ENCODE assay signal across 10 cellular contexts in the genomic region with DNA sequence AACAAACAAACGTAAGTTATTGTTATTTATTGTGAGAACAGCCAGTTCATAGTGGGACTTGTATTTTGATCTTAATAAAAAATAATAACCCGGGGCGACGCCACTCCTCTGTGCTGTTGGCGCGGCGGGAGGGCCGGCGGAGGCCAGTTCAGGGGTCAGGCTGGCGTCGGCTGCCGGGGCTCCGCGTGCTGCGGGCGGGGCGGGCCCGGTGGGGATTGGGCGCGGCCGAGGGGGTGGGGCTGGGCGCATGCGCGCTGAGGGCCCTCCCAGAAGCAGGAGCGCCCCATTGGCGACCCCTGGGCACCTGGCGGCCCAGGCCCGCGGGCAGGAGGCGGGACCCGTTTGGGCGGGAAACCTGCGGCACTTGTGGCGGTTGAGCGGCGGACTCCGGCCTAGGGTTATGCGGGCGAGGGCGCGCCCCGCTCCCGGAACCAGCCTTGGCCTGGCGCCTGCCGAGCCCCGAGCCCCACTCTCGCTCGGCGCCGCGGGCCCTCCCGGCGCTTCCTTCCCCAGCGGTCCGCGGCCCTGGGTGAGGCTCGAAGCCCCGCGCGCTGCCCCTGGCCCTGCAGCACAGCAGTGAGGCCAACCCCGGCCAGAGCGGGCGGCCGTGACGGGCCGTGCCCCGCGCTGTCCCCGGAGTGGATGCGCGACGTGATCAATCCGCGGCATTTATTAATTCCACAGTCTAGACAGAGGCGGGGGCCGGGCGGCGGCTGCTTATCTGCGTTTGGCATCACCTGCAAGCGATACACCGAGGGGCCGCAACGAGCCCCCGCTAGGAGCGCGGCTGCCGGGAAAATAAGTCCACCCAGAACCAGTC. TPM values are rescaled to one million over a fixed set of nuclear protein-coding genes. Genes with fewer than 3 reads are reported as not detected.
A peak's percentile ranks its signal among the peaks of the same experiment; 100 is the strongest.
DNase-seq lines count a peak whose midpoint lies in the region; ATAC-seq and TF ChIP-seq lines count a peak whose summit lies in the region.
"Had no signal": no experiment of that assay in that cellular context is flagged by ENCODE, and none has a peak within 500 bp of the region (broad histone marks: within the 10 kb centered on the region; RNA-seq: fewer than 3 reads in every experiment).

No MANE protein-coding gene starts in this region.

- H3K36me3 Mint-ChIP-seq in CD8-positive, alpha-beta memory T cell: no peaks in the 10 kb centered on the region
- H3K36me3 Mint-ChIP-seq in effector memory CD8-positive, alpha-beta T cell (ENCODE audit: insufficient read depth): peaks cover 14% of the 10 kb centered on the region

- H3K4me1 ChIP-seq in CD8-positive, alpha-beta memory T cell (ENCODE audit: insufficient read depth, low read length): peaks cover 54% of the 10 kb centered on the region
- peaks cover 79 to 82% of the 10 kb centered on the region in 2 experiments for H3K4me1 ChIP-seq in neutrophil (ENCODE audit: control insufficient read depth in 1 of 2, insufficient read depth in 1 of 2, low read depth in 1 of 2, low read length in 1 of 2)
- peaks cover 0 to 77% (median 10%) of the 10 kb centered on the region in 3 donors for H3K4me1 ChIP-seq in gastroesophageal sphincter

- peak overlapping the region in 2 of 8 donors; percentile 22 to 46 for H3K27ac Mint-ChIP-seq in CD8-positive, alpha-beta memory T cell
- H3K27ac Mint-ChIP-seq in effector memory CD8-positive, alpha-beta T cell: no peak overlapping the region

- CTCF ChIA-PET in CD8-positive, alpha-beta memory T cell (lab: Charles Lee): no interaction called here

- H3K4me3 Mint-ChIP-seq in CD8-positive, alpha-beta memory T cell: peak overlapping the region in 6 of 7 donors; percentile 68 to 79 (median 74)
- peak overlapping the region; percentile 90 to 94 for H3K4me3 Mint-ChIP-seq in effector memory CD8-positive, alpha-beta T cell

- 63 to 80% methylated on average over 1 to 4 of the region's 87 CpGs for WGBS in gastroesophageal sphincter (ENCODE audit: low coverage in 1 of 2), 2 donors

- no peaks in the 10 kb centered on the region for H3K9me3 Mint-ChIP-seq in CD8-positive, alpha-beta memory T cell
- H3K9me3 Mint-ChIP-seq in effector memory CD8-positive, alpha-beta T cell: no peaks in the 10 kb centered on the region

- no peak for TF ChIP-seq CTCF in neutrophil (IDR thresholded peaks at IDR 0.05)
- TF ChIP-seq CTCF in gastroesophageal sphincter (IDR thresholded peaks at IDR 0.05): no peak

- peaks cover 82% of the 10 kb centered on the region for H3K27me3 ChIP-seq in CD8-positive, alpha-beta memory T cell (ENCODE audit: insufficient read depth, low read length, poor library complexity, severe bottlenecking)
- H3K27me3 ChIP-seq in H7 (ENCODE audit: control insufficient read depth, insufficient read depth, low read length) (peaks cover 99% of the 10 kb centered on the region), neutrophil (peaks cover 100% of the 10 kb centered on the region), gastroesophageal sphincter (peaks cover 96% of the 10 kb centered on the region)

- H3K4me3 ChIP-seq in CD8-positive, alpha-beta memory T cell (ENCODE audit: low read length): no peak overlapping the region
- H3K4me3 ChIP-seq in H7 (ENCODE audit: insufficient read depth, low read depth, low read length) (peak overlapping the region; percentile 25), neutrophil (ENCODE audit: low read depth in 1 of 2, low read length in 1 of 2) (peak overlapping the region; percentile 26 to 71), gastroesophageal sphincter (peak overlapping the region in 1 of 2 donors; percentile 6)

- peak in 1 of 5 donors; percentile 4 for DNase-seq in CD8-positive, alpha-beta memory T cell
- DNase-seq in H7: peak; percentile 96
- no peak for DNase-seq in effector memory CD8-positive, alpha-beta T cell
- DNase-seq in A172 (ENCODE audit: low spot score): no peak
- no peak for DNase-seq in HT-29 (ENCODE audit: low spot score)
- DNase-seq: foreskin melanocyte, MM.1S had no signal

- POLR2A ChIA-PET in CD8-positive, alpha-beta memory T cell (lab: Charles Lee): interaction anchor here (0.7 kb wide), 1 partner anchor 10 kb away, joined by 3 read pairs; no protein-coding TSS in a partner anchor

- no peak overlapping the region for H3K27ac ChIP-seq in CD8-positive, alpha-beta memory T cell (ENCODE audit: low read depth, low read length)
- H3K27ac ChIP-seq in neutrophil (no peak overlapping the region), gastroesophageal sphincter (no peak overlapping the region)

- no peak for TF ChIP-seq POLR2A in gastroesophageal sphincter (IDR thresholded peaks at IDR 0.05)

- TF ChIP-seq EP300 in gastroesophageal sphincter (IDR thresholded peaks at IDR 0.05): no peak

- peaks cover 41 to 61% (median 54%) of the 10 kb centered on the region in 3 donors for H3K4me1 Mint-ChIP-seq in CD8-positive, alpha-beta memory T cell
- peaks cover 40 to 41% of the 10 kb centered on the region in 2 donors for H3K4me1 Mint-ChIP-seq in effector memory CD8-positive, alpha-beta T cell (ENCODE audit: low read depth in 2 of 2)

- ATAC-seq in effector memory CD8-positive, alpha-beta T cell (replicated peaks): no peak
- no peak for ATAC-seq in activated CD4-positive, CD25-positive, alpha-beta regulatory T cell treated with anti-CD3 and anti-CD28 coated beads, Interleukin-2, amount 50 U/mL, for 24 hours
- no peak for ATAC-seq in gastroesophageal sphincter

- peaks cover 73 to 75% of the 10 kb centered on the region in 2 donors for H3K27me3 Mint-ChIP-seq in CD8-positive, alpha-beta memory T cell
- peaks cover 73 to 82% of the 10 kb centered on the region in 2 donors for H3K27me3 Mint-ChIP-seq in effector memory CD8-positive, alpha-beta T cell

- no peaks in the 10 kb centered on the region for H3K9me3 ChIP-seq in CD8-positive, alpha-beta memory T cell (ENCODE audit: low read length)
- H3K9me3 ChIP-seq in neutrophil (peaks cover 8% of the 10 kb centered on the region), gastroesophageal sphincter (no peaks in the 10 kb centered on the region)

- no peaks in the 10 kb centered on the region for H3K36me3 ChIP-seq in CD8-positive, alpha-beta memory T cell (ENCODE audit: insufficient read depth, low read length)
- H3K36me3 ChIP-seq in H7 (replicated peaks; ENCODE audit: control insufficient read depth, insufficient read depth, low read length): no peaks in the 10 kb centered on the region
- peaks cover 11% of the 10 kb centered on the region for H3K36me3 ChIP-seq in neutrophil
- H3K36me3 ChIP-seq in gastroesophageal sphincter: peaks cover 0 to 27% of the 10 kb centered on the region in 2 donors

RNA-seq across cellular contexts. Expression of a gene that starts 6.0 kb away (rescaled TPM):
- total RNA-seq in CD8-positive, alpha-beta memory T cell: under 1 TPM; 0.15 to 0.22 TPM
- polyA plus RNA-seq in CD8-positive, alpha-beta memory T cell: not detected
- total RNA-seq in H7 (2014; rRNA removed; shearing (Covaris generic)): 0.33 TPM in 1 of 2 replicates, not detected in the other
- total RNA-seq in A172 (2014; rRNA removed; shearing (Covaris generic)): 1.7 and 2.9 TPM in 2 replicates
- total RNA-seq in gastroesophageal sphincter: 1 to 10 TPM; 2.6 to 6.3 (median 3.8) TPM
- 1.2 and 3.4 TPM in 2 replicates for total RNA-seq in HT-29 (2014; rRNA removed; shearing (Covaris generic))

RNA-seq across cellular contexts. Expression of a gene that starts 31.3 kb away (rescaled TPM):
- 100 to 1,000 TPM; 176 to 178 TPM for total RNA-seq in CD8-positive, alpha-beta memory T cell
- 122 TPM for polyA plus RNA-seq in CD8-positive, alpha-beta memory T cell
- total RNA-seq in H7 (2014; rRNA removed; shearing (Covaris generic)): 124 and 147 TPM in 2 replicates
- total RNA-seq in A172 (2014; rRNA removed; shearing (Covaris generic)): 163 and 223 TPM in 2 replicates
- total RNA-seq in gastroesophageal sphincter: 100 to 1,000 TPM; 113 to 168 (median 137) TPM
- total RNA-seq in HT-29 (2014; rRNA removed; shearing (Covaris generic)): 154 and 157 TPM in 2 replicates
